In genomic region chr6:11810039-11810541, GRCh38 we compare ENCODE assay signal across 1 cellular context.
TF ChIP-seq lines count a peak whose summit lies in the region.

No MANE protein-coding gene starts in this region.

TF ChIP-seq in K562, 482 proteins besides CTCF, POLR2A, EP300 and RAD21 (continued from another document and continues in another):
- TF ChIP-seq POLR2G (IDR thresholded peaks at IDR 0.05; ENCODE audit: low read depth, low read length): no peak
- TF ChIP-seq SMARCA5 (IDR thresholded peaks at IDR 0.05): no peak
- TF ChIP-seq ZSCAN32 (CRISPR knock-in tag; IDR thresholded peaks at IDR 0.05): no peak
- no peak for TF ChIP-seq TSC22D4 (tag; IDR thresholded peaks at IDR 0.05)
- TF ChIP-seq MYNN (IDR thresholded peaks at IDR 0.05): peak; percentile 43; the same call in 1 of the 2 replicates
- TF ChIP-seq MYNN (CRISPR knock-in tag; IDR thresholded peaks at IDR 0.05): no peak
- TF ChIP-seq ADNP (tag; IDR thresholded peaks at IDR 0.05): no peak
- TF ChIP-seq, protein P1, sequence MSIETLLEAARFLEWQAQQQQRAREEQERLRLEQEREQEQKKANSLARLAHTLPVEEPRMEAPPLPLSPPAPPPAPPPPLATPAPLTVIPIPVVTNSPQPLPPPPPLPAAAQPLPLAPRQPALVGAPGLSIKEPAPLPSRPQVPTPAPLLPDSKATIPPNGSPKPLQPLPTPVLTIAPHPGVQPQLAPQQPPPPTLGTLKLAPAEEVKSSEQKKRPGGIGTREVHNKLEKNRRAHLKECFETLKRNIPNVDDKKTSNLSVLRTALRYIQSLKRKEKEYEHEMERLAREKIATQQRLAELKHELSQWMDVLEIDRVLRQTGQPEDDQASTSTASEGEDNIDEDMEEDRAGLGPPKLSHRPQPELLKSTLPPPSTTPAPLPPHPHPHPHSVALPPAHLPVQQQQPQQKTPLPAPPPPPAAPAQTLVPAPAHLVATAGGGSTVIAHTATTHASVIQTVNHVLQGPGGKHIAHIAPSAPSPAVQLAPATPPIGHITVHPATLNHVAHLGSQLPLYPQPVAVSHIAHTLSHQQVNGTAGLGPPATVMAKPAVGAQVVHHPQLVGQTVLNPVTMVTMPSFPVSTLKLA (conservative IDR thresholded peaks at IDR 0.05): no peak
- peak; percentile 23; the same call in 1 of the 2 replicates for TF ChIP-seq TEAD4 (IDR thresholded peaks at IDR 0.05; ENCODE audit: low read length)
- TF ChIP-seq TEAD4 (CRISPR knock-in tag; IDR thresholded peaks at IDR 0.05; ENCODE audit: borderline replicate concordance): no peak
- no peak for TF ChIP-seq NFATC3 (IDR thresholded peaks at IDR 0.05)
- no peak for TF ChIP-seq FOXA3 (CRISPR knock-in tag; conservative IDR thresholded peaks at IDR 0.05 in 1 of 2, IDR thresholded peaks at IDR 0.05 in 1 of 2)
- TF ChIP-seq ZBED1 (IDR thresholded peaks at IDR 0.05): no peak
- no peak for TF ChIP-seq KDM1A (IDR thresholded peaks at IDR 0.05)
- TF ChIP-seq ARID1B (IDR thresholded peaks at IDR 0.05): peak; percentile 28; the same call in 1 of the 2 replicates
- no peak for TF ChIP-seq NR3C1 (CRISPR knock-in tag; IDR thresholded peaks at IDR 0.05)
- no peak for TF ChIP-seq ZNF778 (CRISPR knock-in tag; IDR thresholded peaks at IDR 0.05)
- TF ChIP-seq SIX5 (IDR thresholded peaks at IDR 0.05; ENCODE audit: borderline replicate concordance in 1 of 2, insufficient read depth in 1 of 2, low read depth in 1 of 2, low read length in 2 of 2): no peak
- no peak for TF ChIP-seq CEBPB (tag; IDR thresholded peaks at IDR 0.05)
- no peak for TF ChIP-seq RREB1 (CRISPR knock-in tag; IDR thresholded peaks at IDR 0.05)
- TF ChIP-seq ZNF24 (IDR thresholded peaks at IDR 0.05): no peak
- TF ChIP-seq CEBPZ (IDR thresholded peaks at IDR 0.05; ENCODE audit: borderline replicate concordance, low read depth, low read length): no peak
- no peak for TF ChIP-seq GABPA (tag; conservative IDR thresholded peaks at IDR 0.05; ENCODE audit: low read depth)
- TF ChIP-seq, protein P2, sequence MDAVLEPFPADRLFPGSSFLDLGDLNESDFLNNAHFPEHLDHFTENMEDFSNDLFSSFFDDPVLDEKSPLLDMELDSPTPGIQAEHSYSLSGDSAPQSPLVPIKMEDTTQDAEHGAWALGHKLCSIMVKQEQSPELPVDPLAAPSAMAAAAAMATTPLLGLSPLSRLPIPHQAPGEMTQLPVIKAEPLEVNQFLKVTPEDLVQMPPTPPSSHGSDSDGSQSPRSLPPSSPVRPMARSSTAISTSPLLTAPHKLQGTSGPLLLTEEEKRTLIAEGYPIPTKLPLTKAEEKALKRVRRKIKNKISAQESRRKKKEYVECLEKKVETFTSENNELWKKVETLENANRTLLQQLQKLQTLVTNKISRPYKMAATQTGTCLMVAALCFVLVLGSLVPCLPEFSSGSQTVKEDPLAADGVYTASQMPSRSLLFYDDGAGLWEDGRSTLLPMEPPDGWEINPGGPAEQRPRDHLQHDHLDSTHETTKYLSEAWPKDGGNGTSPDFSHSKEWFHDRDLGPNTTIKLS (IDR thresholded peaks at IDR 0.05; ENCODE audit: borderline replicate concordance, low read depth): no peak
- TF ChIP-seq ETV5 (CRISPR knock-in tag; IDR thresholded peaks at IDR 0.05; ENCODE audit: low read depth): no peak
- no peak for TF ChIP-seq TEAD1 (CRISPR knock-in tag; IDR thresholded peaks at IDR 0.05)
- TF ChIP-seq GATAD2A (IDR thresholded peaks at IDR 0.05): no peak
- no peak for TF ChIP-seq PCBP1 (IDR thresholded peaks at IDR 0.05; ENCODE audit: low read depth, low read length, poor library complexity, severe bottlenecking)
- TF ChIP-seq TAF1 (IDR thresholded peaks at IDR 0.05; ENCODE audit: control insufficient read depth, extremely low read depth, insufficient read depth, low read length, severe bottlenecking): no peak
- no peak for TF ChIP-seq PML (IDR thresholded peaks at IDR 0.05; ENCODE audit: low read length)
- TF ChIP-seq PHB (CRISPR knock-in tag; IDR thresholded peaks at IDR 0.05): no peak
- no peak for TF ChIP-seq XRCC4 (IDR thresholded peaks at IDR 0.05; ENCODE audit: extremely low read depth, insufficient read depth, insufficient read length)
- TF ChIP-seq ZZZ3 (IDR thresholded peaks at IDR 0.05): no peak
- TF ChIP-seq ATF1 (CRISPR knock-in tag; IDR thresholded peaks at IDR 0.05): no peak
- TF ChIP-seq ATF1 (tag; IDR thresholded peaks at IDR 0.05): peak; percentile 47
- TF ChIP-seq FOXP1 (CRISPR knock-in tag; IDR thresholded peaks at IDR 0.05): no peak
- TF ChIP-seq TGIF2 (CRISPR knock-in tag; IDR thresholded peaks at IDR 0.05): no peak
- TF ChIP-seq HNRNPUL1 (IDR thresholded peaks at IDR 0.05; ENCODE audit: low read length): no peak
- TF ChIP-seq, protein P3, sequence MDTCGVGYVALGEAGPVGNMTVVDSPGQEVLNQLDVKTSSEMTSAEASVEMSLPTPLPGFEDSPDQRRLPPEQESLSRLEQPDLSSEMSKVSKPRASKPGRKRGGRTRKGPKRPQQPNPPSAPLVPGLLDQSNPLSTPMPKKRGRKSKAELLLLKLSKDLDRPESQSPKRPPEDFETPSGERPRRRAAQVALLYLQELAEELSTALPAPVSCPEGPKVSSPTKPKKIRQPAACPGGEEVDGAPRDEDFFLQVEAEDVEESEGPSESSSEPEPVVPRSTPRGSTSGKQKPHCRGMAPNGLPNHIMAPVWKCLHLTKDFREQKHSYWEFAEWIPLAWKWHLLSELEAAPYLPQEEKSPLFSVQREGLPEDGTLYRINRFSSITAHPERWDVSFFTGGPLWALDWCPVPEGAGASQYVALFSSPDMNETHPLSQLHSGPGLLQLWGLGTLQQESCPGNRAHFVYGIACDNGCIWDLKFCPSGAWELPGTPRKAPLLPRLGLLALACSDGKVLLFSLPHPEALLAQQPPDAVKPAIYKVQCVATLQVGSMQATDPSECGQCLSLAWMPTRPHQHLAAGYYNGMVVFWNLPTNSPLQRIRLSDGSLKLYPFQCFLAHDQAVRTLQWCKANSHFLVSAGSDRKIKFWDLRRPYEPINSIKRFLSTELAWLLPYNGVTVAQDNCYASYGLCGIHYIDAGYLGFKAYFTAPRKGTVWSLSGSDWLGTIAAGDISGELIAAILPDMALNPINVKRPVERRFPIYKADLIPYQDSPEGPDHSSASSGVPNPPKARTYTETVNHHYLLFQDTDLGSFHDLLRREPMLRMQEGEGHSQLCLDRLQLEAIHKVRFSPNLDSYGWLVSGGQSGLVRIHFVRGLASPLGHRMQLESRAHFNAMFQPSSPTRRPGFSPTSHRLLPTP (IDR thresholded peaks at IDR 0.05; ENCODE audit: borderline replicate concordance, extremely low read depth, insufficient read length): no peak
- TF ChIP-seq ZNF408 (CRISPR knock-in tag; IDR thresholded peaks at IDR 0.05; ENCODE audit: low read depth): no peak
- no peak for TF ChIP-seq HINFP (tag; conservative IDR thresholded peaks at IDR 0.05; ENCODE audit: low read depth)
- TF ChIP-seq CREB3 (tag; conservative IDR thresholded peaks at IDR 0.05; ENCODE audit: low read depth): no peak
- TF ChIP-seq SMARCE1 (IDR thresholded peaks at IDR 0.05): no peak
- TF ChIP-seq MTA3 (IDR thresholded peaks at IDR 0.05; ENCODE audit: borderline replicate concordance): 0 out of 2 replicates have a peak, but pooled peaks have one; percentile 21
- TF ChIP-seq, protein P4, sequence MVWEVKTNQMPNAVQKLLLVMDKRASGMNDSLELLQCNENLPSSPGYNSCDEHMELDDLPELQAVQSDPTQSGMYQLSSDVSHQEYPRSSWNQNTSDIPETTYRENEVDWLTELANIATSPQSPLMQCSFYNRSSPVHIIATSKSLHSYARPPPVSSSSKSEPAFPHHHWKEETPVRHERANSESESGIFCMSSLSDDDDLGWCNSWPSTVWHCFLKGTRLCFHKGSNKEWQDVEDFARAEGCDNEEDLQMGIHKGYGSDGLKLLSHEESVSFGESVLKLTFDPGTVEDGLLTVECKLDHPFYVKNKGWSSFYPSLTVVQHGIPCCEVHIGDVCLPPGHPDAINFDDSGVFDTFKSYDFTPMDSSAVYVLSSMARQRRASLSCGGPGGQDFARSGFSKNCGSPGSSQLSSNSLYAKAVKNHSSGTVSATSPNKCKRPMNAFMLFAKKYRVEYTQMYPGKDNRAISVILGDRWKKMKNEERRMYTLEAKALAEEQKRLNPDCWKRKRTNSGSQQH (CRISPR knock-in tag; IDR thresholded peaks at IDR 0.05): no peak
- no peak for TF ChIP-seq ZNF175 (CRISPR knock-in tag; IDR thresholded peaks at IDR 0.05; ENCODE audit: low read depth)
- TF ChIP-seq SUPT5H (IDR thresholded peaks at IDR 0.05): no peak
- TF ChIP-seq BRD4 (IDR thresholded peaks at IDR 0.05): no peak
- TF ChIP-seq ZBTB1 (CRISPR knock-in tag; IDR thresholded peaks at IDR 0.05; ENCODE audit: borderline replicate concordance, low read depth): no peak
- no peak for TF ChIP-seq RB1 (IDR thresholded peaks at IDR 0.05; ENCODE audit: low read depth)
